In the genomic region with DNA sequence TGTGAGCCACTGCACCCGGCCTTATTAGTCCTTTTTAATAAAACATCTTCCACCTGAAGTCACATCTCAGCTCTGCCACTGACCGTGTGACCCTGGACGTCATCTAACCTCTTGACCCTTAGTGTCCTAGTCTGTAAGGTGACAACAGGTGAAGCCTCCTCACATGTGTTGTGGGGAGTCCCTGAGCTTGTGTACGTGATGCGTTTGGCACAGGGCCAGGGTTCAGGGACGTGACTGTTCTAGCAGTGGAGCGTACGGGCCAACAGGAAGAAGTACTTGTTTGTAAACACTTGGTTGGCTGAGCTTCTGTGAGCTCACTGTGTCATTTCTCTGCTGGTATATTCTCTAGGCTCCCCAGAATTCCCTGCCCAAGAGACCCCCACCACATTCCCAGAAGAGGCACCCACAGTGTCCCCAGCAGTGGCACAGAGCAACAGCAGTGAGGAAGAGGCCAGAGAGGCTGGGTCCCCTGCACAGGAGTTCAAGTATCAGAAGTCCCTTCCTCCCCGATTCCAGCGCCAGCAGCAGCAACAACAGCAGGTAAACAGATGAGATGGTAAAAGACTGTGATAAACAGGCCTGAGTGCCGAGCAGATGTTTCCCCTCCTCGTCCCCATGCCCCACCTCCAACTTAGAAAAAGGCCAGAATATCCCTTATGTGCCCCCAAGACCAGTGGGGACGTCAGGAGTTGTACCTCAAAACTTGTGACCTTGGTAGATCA, we compare ENCODE assay signal across 18 cellular contexts. TPM values are rescaled to one million over a fixed set of nuclear protein-coding genes. Genes with fewer than 3 reads are reported as not detected.
A peak's percentile ranks its signal among the peaks of the same experiment; 100 is the strongest.
DNase-seq lines count a peak whose midpoint lies in the region; ATAC-seq, FAIRE-seq and TF ChIP-seq lines count a peak whose summit lies in the region.
"Had no signal": no experiment of that assay in that cellular context is flagged by ENCODE, and none has a peak within 500 bp of the region (broad histone marks: within the 10 kb centered on the region; RNA-seq: fewer than 3 reads in every experiment).

No MANE protein-coding gene starts in this region.

- no peak for ATAC-seq in naive thymus-derived CD8-positive, alpha-beta T cell
- no peak for ATAC-seq in GM21723 (IDR thresholded peaks at IDR 0.05; ENCODE audit: unreplicated experiment)
- ATAC-seq in sciatic nerve: no peak
- ATAC-seq: activated T-cell treated with anti-CD3 and anti-CD28 coated beads, Interleukin-2, amount 50 U/mL, for 72 hours; stimulated activated naive CD8-positive, alpha-beta T cell treated with anti-CD3 and anti-CD28 coated beads, Interleukin-15, Interleukin-2, amounts not matched to agents 100 U/mL and 50 U/mL, for 24 hours had no signal

- peaks cover 71% of the 10 kb centered on the region for H3K36me3 Mint-ChIP-seq in activated CD4-positive, alpha-beta T cell treated with anti-CD3 and anti-CD28 coated beads, Interleukin-2, amount 10 ng/mL, durations not matched to agents 7 days and 5 days (ENCODE audit: low read depth)
- peaks cover 44% of the 10 kb centered on the region for H3K36me3 Mint-ChIP-seq in chondrocyte (ENCODE audit: low read depth)
- H3K36me3 Mint-ChIP-seq in naive thymus-derived CD8-positive, alpha-beta T cell: peaks cover 9 to 92% (median 27%) of the 10 kb centered on the region in 3 donors

- H3K4me3 Mint-ChIP-seq in activated CD4-positive, alpha-beta T cell treated with anti-CD3 and anti-CD28 coated beads, Interleukin-2, amount 10 ng/mL, durations not matched to agents 7 days and 5 days: no peak overlapping the region
- no peak overlapping the region for H3K4me3 Mint-ChIP-seq in chondrocyte (ENCODE audit: unreplicated experiment)
- H3K4me3 Mint-ChIP-seq in naive thymus-derived CD8-positive, alpha-beta T cell: no peak overlapping the region
- H3K4me3 Mint-ChIP-seq: activated T-cell treated with anti-CD3 and anti-CD28 coated beads, Interleukin-2, amount 50 U/mL, for 72 hours had no signal

- intact Hi-C loops in sciatic nerve (cut with DNase I): no loop called here

- DNase-seq in activated CD4-positive, alpha-beta T cell treated with anti-CD3 and anti-CD28 coated beads, Interleukin-2, amount 10 ng/mL, durations not matched to agents 7 days and 5 days: no peak
- no peak for DNase-seq in activated CD4-positive, alpha-beta T cell treated with anti-CD3 and anti-CD28 coated beads for 1 hour
- DNase-seq in GM12891 (ENCODE audit: insufficient read length, low spot score) (no peak), chondrocyte (ENCODE audit: low spot score) (peak; percentile 57), NCI-H146 treated with DMSO at 0.1 percent for 48 hours (lab: John Stamatoyannopoulos, UW; ENCODE audit: unreplicated experiment) (no peak), sciatic nerve (ENCODE audit: low spot score) (no peak)
- no peak for DNase-seq in naive thymus-derived CD8-positive, alpha-beta T cell
- DNase-seq: activated CD4-positive, alpha-beta T cell treated with anti-CD3 and anti-CD28 coated beads, Interleukin-2, amount 50 U/mL, for 48 hours; activated T-cell treated with anti-CD3 and anti-CD28 coated beads, Interleukin-2, amount 50 U/mL, for 72 hours; central memory CD4-positive, alpha-beta T cell; DMS153; NCI-H1436; NCI-H446 treated with DMSO at 0.1 percent for 48 hours; retina; stimulated activated naive CD8-positive, alpha-beta T cell treated with anti-CD3 and anti-CD28 coated beads, Interleukin-15, Interleukin-2, amounts not matched to agents 100 U/mL and 50 U/mL, for 24 hours; SW 1271; transverse colon had no signal

- H3K9me3 Mint-ChIP-seq in activated CD4-positive, alpha-beta T cell treated with anti-CD3 and anti-CD28 coated beads, Interleukin-2, amount 10 ng/mL, durations not matched to agents 7 days and 5 days: no peaks in the 10 kb centered on the region
- H3K9me3 Mint-ChIP-seq in chondrocyte (ENCODE audit: low read depth): no peaks in the 10 kb centered on the region
- H3K9me3 Mint-ChIP-seq in naive thymus-derived CD8-positive, alpha-beta T cell: no peaks in the 10 kb centered on the region
- H3K9me3 Mint-ChIP-seq: activated T-cell treated with anti-CD3 and anti-CD28 coated beads, Interleukin-2, amount 50 U/mL, for 72 hours had no signal

- no peak for TF ChIP-seq POLR2A in GM12891 (IDR thresholded peaks at IDR 0.05; ENCODE audit: low read depth, low read length)

- H3K27me3 Mint-ChIP-seq in activated CD4-positive, alpha-beta T cell treated with anti-CD3 and anti-CD28 coated beads, Interleukin-2, amount 10 ng/mL, durations not matched to agents 7 days and 5 days: no peaks in the 10 kb centered on the region
- no peaks in the 10 kb centered on the region for H3K27me3 Mint-ChIP-seq in chondrocyte (ENCODE audit: low read depth)
- no peaks in the 10 kb centered on the region for H3K27me3 Mint-ChIP-seq in naive thymus-derived CD8-positive, alpha-beta T cell

- H3K27ac Mint-ChIP-seq in activated CD4-positive, alpha-beta T cell treated with anti-CD3 and anti-CD28 coated beads, Interleukin-2, amount 10 ng/mL, durations not matched to agents 7 days and 5 days: peak overlapping the region; percentile 25
- H3K27ac Mint-ChIP-seq in chondrocyte (ENCODE audit: unreplicated experiment): peak overlapping the region; percentile 27
- H3K27ac Mint-ChIP-seq in naive thymus-derived CD8-positive, alpha-beta T cell: peak overlapping the region in 6 of 10 donors; percentile 7 to 71 (median 68)

- POLR2A ChIA-PET in activated CD4-positive, alpha-beta T cell treated with anti-CD3 and anti-CD28 coated beads, Interleukin-2, amount 10 ng/mL, durations not matched to agents 7 days and 5 days (lab: Charles Lee): no interaction called here
- POLR2A ChIA-PET in naive thymus-derived CD8-positive, alpha-beta T cell (lab: Charles Lee): interaction anchor here (0.5 to 1.7 kb wide), 3 partner anchors 9 to 252 kb away, joined by 3 to 6 read pairs (median 3); no protein-coding TSS in a partner anchor

- TF ChIP-seq CTCF in chondrocyte (IDR thresholded peaks at IDR 0.05): no peak

- H3K4me1 Mint-ChIP-seq in activated CD4-positive, alpha-beta T cell treated with anti-CD3 and anti-CD28 coated beads, Interleukin-2, amount 10 ng/mL, durations not matched to agents 7 days and 5 days: peaks cover 4% of the 10 kb centered on the region
- H3K4me1 Mint-ChIP-seq in chondrocyte (ENCODE audit: low read depth): peaks cover 3% of the 10 kb centered on the region
- H3K4me1 Mint-ChIP-seq in naive thymus-derived CD8-positive, alpha-beta T cell: peaks cover 0 to 22% (median 8%) of the 10 kb centered on the region in 4 donors

- no peak for FAIRE-seq in GM12891 (lab: Jason Lieb, UNC)

- CTCF ChIA-PET in activated CD4-positive, alpha-beta T cell treated with anti-CD3 and anti-CD28 coated beads, Interleukin-2, amount 10 ng/mL, durations not matched to agents 7 days and 5 days (lab: Charles Lee): interaction anchor here (1.1 kb wide), 1 partner anchor 117 kb away, joined by 4 read pairs; no protein-coding TSS in a partner anchor

TF ChIP-seq in GM12891, 5 proteins besides CTCF, POLR2A, EP300 and RAD21:
- TF ChIP-seq POLR2AphosphoS5 (IDR thresholded peaks at IDR 0.05; ENCODE audit: low read depth, low read length) (0 out of 2 replicates have a peak, but pooled peaks have one; percentile 1), TAF1 (IDR thresholded peaks at IDR 0.05; ENCODE audit: low read depth, low read length) (no peak), SPI1 (IDR thresholded peaks at IDR 0.05; ENCODE audit: low read depth, low read length) (no peak)

RNA-seq across cellular contexts. Expression of a gene that starts 35.3 kb away (rescaled TPM):
- 10 to 100 TPM; 47.7 to 54.1 TPM for total RNA-seq in activated CD4-positive, alpha-beta T cell treated with anti-CD3 and anti-CD28 coated beads, Interleukin-2, amount 10 ng/mL, durations not matched to agents 7 days and 5 days
- polyA plus RNA-seq in GM12891 (2012; ENCODE audit: low read depth, missing spikeins): 14.2 TPM
- 46.7 to 48.0 TPM (median 46.8 TPM) in 3 replicates for total RNA-seq in chondrocyte
- total RNA-seq in naive thymus-derived CD8-positive, alpha-beta T cell: 10 to 100 TPM; 48.2 to 48.9 TPM
- polyA plus RNA-seq in naive thymus-derived CD8-positive, alpha-beta T cell: 10 to 100 TPM in 2 of 3 donors, 1 to 10 TPM in 1; 7.4 to 11.1 (median 10.5) TPM
- 34.7 TPM for total RNA-seq in sciatic nerve
